In the genomic region with DNA sequence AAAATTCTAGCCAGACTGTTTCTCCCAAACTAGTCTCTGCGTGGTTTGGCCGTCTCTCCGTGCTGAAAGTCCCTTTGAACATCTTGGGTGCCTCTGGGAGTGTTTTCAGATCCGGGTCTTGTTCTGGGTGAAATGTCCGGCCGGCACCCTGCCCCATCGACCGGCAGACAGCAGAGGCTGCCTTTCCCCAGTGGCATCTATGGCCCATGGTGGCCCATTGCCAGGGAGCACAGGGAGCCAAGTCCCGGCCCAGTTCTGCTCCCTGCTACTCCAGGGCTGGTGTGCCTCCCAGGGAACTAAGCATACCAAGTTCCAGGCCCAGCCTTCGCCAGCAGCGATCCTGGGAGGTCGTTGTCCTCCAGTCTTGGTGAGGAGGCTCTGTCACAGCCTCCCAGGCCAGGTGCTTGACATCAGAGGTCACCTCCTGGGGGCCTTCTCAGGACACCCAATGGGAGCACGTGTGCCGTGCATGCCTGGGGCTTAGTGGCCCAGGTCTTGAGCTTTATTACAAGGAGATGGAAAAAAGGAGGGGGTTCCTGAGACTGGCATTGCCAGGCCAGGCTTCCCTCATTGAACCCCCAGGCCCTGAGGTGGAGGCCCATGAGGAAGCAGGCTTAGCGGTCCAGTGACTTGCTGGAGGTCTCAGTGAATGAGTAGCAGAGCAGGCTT, we compare ENCODE assay signal across 3 cellular contexts.
A peak's percentile ranks its signal among the peaks of the same experiment; 100 is the strongest.
TF ChIP-seq lines count a peak whose summit lies in the region.

No MANE protein-coding gene starts in this region.

TF ChIP-seq in HEK293, 187 proteins besides CTCF, POLR2A, EP300 and RAD21:
- TF ChIP-seq ZNF837 (tag by site-specific recombination; IDR thresholded peaks at IDR 0.05), result no peak
- peak; percentile 78 for TF ChIP-seq GLIS1 (tag by site-specific recombination; IDR thresholded peaks at IDR 0.05)
- TF ChIP-seq ZNF747 (tag by site-specific recombination; IDR thresholded peaks at IDR 0.05), result no peak
- peak; percentile 56; the same call in 1 of the 2 replicates for TF ChIP-seq ZNF394 (tag by site-specific recombination; IDR thresholded peaks at IDR 0.05; ENCODE audit: borderline replicate concordance)

TF ChIP-seq in H1, 55 proteins besides CTCF, POLR2A, EP300 and RAD21:
- TF ChIP-seq MAX (IDR thresholded peaks at IDR 0.05) (no peak), KDM5A (IDR thresholded peaks at IDR 0.05; ENCODE audit: low read length) (no peak), YY1 (IDR thresholded peaks at IDR 0.05; ENCODE audit: low read depth, low read length) (no peak), GABPA (IDR thresholded peaks at IDR 0.05; ENCODE audit: borderline replicate concordance, insufficient read depth, low read length) (no peak), SUZ12 (IDR thresholded peaks at IDR 0.05; ENCODE audit: low read length) (no peak), RNF2 (IDR thresholded peaks at IDR 0.05; ENCODE audit: borderline replicate concordance, low read depth, low read length, missing control alignments, poor library complexity, severe bottlenecking) (no peak), SAP30 (IDR thresholded peaks at IDR 0.05; ENCODE audit: insufficient read depth, insufficient replicate concordance, low read length) (no peak), NANOG (IDR thresholded peaks at IDR 0.05; ENCODE audit: insufficient read depth, low read depth, low read length, poor library complexity, severe bottlenecking) (no peak), CEBPB (IDR thresholded peaks at IDR 0.05; ENCODE audit: low read depth, low read length) (no peak), SP2 (IDR thresholded peaks at IDR 0.05; ENCODE audit: low read length) (no peak)

TF ChIP-seq in HepG2, 621 proteins besides CTCF, POLR2A, EP300 and RAD21 (continues in another document):
- 0 out of 2 replicates have a peak, but pooled peaks have one; percentile 38 for TF ChIP-seq ZNF136 (CRISPR knock-in tag; IDR thresholded peaks at IDR 0.05; ENCODE audit: low read depth)
- TF ChIP-seq, protein P1, sequence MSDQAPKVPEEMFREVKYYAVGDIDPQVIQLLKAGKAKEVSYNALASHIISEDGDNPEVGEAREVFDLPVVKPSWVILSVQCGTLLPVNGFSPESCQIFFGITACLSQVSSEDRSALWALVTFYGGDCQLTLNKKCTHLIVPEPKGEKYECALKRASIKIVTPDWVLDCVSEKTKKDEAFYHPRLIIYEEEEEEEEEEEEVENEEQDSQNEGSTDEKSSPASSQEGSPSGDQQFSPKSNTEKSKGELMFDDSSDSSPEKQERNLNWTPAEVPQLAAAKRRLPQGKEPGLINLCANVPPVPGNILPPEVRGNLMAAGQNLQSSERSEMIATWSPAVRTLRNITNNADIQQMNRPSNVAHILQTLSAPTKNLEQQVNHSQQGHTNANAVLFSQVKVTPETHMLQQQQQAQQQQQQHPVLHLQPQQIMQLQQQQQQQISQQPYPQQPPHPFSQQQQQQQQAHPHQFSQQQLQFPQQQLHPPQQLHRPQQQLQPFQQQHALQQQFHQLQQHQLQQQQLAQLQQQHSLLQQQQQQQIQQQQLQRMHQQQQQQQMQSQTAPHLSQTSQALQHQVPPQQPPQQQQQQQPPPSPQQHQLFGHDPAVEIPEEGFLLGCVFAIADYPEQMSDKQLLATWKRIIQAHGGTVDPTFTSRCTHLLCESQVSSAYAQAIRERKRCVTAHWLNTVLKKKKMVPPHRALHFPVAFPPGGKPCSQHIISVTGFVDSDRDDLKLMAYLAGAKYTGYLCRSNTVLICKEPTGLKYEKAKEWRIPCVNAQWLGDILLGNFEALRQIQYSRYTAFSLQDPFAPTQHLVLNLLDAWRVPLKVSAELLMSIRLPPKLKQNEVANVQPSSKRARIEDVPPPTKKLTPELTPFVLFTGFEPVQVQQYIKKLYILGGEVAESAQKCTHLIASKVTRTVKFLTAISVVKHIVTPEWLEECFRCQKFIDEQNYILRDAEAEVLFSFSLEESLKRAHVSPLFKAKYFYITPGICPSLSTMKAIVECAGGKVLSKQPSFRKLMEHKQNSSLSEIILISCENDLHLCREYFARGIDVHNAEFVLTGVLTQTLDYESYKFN (CRISPR knock-in tag; conservative IDR thresholded peaks at IDR 0.05), result no peak
- no peak for TF ChIP-seq HIC2 (CRISPR knock-in tag; IDR thresholded peaks at IDR 0.05; ENCODE audit: low read depth)
- TF ChIP-seq MLLT10 (CRISPR knock-in tag; IDR thresholded peaks at IDR 0.05), result no peak
- TF ChIP-seq ZNF33B (CRISPR knock-in tag; IDR thresholded peaks at IDR 0.05), result no peak
- no peak for TF ChIP-seq FOXK2 (IDR thresholded peaks at IDR 0.05)
- no peak for TF ChIP-seq NFIC (IDR thresholded peaks at IDR 0.05; ENCODE audit: low read length)
- 0 out of 2 replicates have a peak, but pooled peaks have one; percentile 47 for TF ChIP-seq KDM3A (CRISPR knock-in tag; IDR thresholded peaks at IDR 0.05; ENCODE audit: low read depth)
- TF ChIP-seq ZBTB1 (CRISPR knock-in tag; IDR thresholded peaks at IDR 0.05; ENCODE audit: borderline replicate concordance), result no peak
- no peak for TF ChIP-seq ZNF772 (CRISPR knock-in tag; IDR thresholded peaks at IDR 0.05)
- TF ChIP-seq ZZZ3 (CRISPR knock-in tag; IDR thresholded peaks at IDR 0.05; ENCODE audit: borderline replicate concordance), result no peak
- 0 out of 2 replicates have a peak, but pooled peaks have one; percentile 9 for TF ChIP-seq RCOR2 (CRISPR knock-in tag; IDR thresholded peaks at IDR 0.05)
- no peak for TF ChIP-seq MED1 (CRISPR knock-in tag; IDR thresholded peaks at IDR 0.05)
- TF ChIP-seq ZNF205 (CRISPR knock-in tag; IDR thresholded peaks at IDR 0.05), result 0 out of 2 replicates have a peak, but pooled peaks have one; percentile 39
- TF ChIP-seq ZNF446 (CRISPR knock-in tag; IDR thresholded peaks at IDR 0.05), result no peak
- no peak for TF ChIP-seq SMYD3 (CRISPR knock-in tag; IDR thresholded peaks at IDR 0.05)
- TF ChIP-seq HNF1A (IDR thresholded peaks at IDR 0.05; ENCODE audit: low read depth), result no peak
- TF ChIP-seq HNF1A (CRISPR knock-in tag; IDR thresholded peaks at IDR 0.05; ENCODE audit: borderline replicate concordance), result 0 out of 2 replicates have a peak, but pooled peaks have one; percentile 25
- no peak for TF ChIP-seq SCMH1 (CRISPR knock-in tag; IDR thresholded peaks at IDR 0.05; ENCODE audit: borderline replicate concordance)
- TF ChIP-seq ARNT2 (CRISPR knock-in tag; IDR thresholded peaks at IDR 0.05; ENCODE audit: low read depth), result no peak
- no peak for TF ChIP-seq CEBPB (IDR thresholded peaks at IDR 0.05; ENCODE audit: borderline replicate concordance, low read depth, low read length)
- no peak for TF ChIP-seq SNAI1 (CRISPR knock-in tag; IDR thresholded peaks at IDR 0.05; ENCODE audit: borderline replicate concordance)
- TF ChIP-seq SOX5 (CRISPR knock-in tag; IDR thresholded peaks at IDR 0.05; ENCODE audit: borderline replicate concordance), result no peak
- peak; percentile 17; the same call in 1 of the 2 replicates for TF ChIP-seq GMEB1 (CRISPR knock-in tag; IDR thresholded peaks at IDR 0.05; ENCODE audit: borderline replicate concordance)
- no peak for TF ChIP-seq PHF20 (CRISPR knock-in tag; IDR thresholded peaks at IDR 0.05)
- TF ChIP-seq HHEX (CRISPR knock-in tag; IDR thresholded peaks at IDR 0.05), result no peak
- TF ChIP-seq MAX (IDR thresholded peaks at IDR 0.05), result no peak; the same call in 1 of the 2 replicates
- 0 out of 2 replicates have a peak, but pooled peaks have one; percentile 73 for TF ChIP-seq ZNF782 (CRISPR knock-in tag; IDR thresholded peaks at IDR 0.05; ENCODE audit: borderline replicate concordance)
- no peak for TF ChIP-seq ATF1 (CRISPR knock-in tag; IDR thresholded peaks at IDR 0.05)
- TF ChIP-seq MXD1 (CRISPR knock-in tag; IDR thresholded peaks at IDR 0.05), result 0 out of 2 replicates have a peak, but pooled peaks have one; percentile 10
- TF ChIP-seq ZNF713 (CRISPR knock-in tag; IDR thresholded peaks at IDR 0.05), result 0 out of 2 replicates have a peak, but pooled peaks have one; percentile 78
- TF ChIP-seq PLRG1 (conservative IDR thresholded peaks at IDR 0.05), result no peak
- TF ChIP-seq ZNF224 (CRISPR knock-in tag; IDR thresholded peaks at IDR 0.05), result 0 out of 2 replicates have a peak, but pooled peaks have one; percentile 69
- TF ChIP-seq ZSCAN25 (CRISPR knock-in tag; IDR thresholded peaks at IDR 0.05), result no peak
- TF ChIP-seq PLSCR1 (CRISPR knock-in tag; IDR thresholded peaks at IDR 0.05; ENCODE audit: borderline replicate concordance), result no peak
- TF ChIP-seq, protein P2, sequence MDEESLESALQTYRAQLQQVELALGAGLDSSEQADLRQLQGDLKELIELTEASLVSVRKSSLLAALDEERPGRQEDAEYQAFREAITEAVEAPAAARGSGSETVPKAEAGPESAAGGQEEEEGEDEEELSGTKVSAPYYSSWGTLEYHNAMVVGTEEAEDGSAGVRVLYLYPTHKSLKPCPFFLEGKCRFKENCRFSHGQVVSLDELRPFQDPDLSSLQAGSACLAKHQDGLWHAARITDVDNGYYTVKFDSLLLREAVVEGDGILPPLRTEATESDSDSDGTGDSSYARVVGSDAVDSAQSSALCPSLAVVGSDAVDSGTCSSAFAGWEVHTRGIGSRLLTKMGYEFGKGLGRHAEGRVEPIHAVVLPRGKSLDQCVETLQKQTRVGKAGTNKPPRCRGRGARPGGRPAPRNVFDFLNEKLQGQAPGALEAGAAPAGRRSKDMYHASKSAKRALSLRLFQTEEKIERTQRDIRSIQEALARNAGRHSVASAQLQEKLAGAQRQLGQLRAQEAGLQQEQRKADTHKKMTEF (CRISPR knock-in tag; IDR thresholded peaks at IDR 0.05), result 0 out of 2 replicates have a peak, but pooled peaks have one; percentile 2
- peak; percentile 26 for TF ChIP-seq TEAD3 (CRISPR knock-in tag; optimal IDR thresholded peaks at IDR 0.05; ENCODE audit: borderline replicate concordance)
- no peak for TF ChIP-seq ZNF3 (CRISPR knock-in tag; IDR thresholded peaks at IDR 0.05)
- no peak for TF ChIP-seq ZNF552 (CRISPR knock-in tag; IDR thresholded peaks at IDR 0.05; ENCODE audit: borderline replicate concordance)
- TF ChIP-seq RAD51 (IDR thresholded peaks at IDR 0.05; ENCODE audit: borderline replicate concordance), result no peak
- 0 out of 2 replicates have a peak, but pooled peaks have one; percentile 2 for TF ChIP-seq ZNF724P (CRISPR knock-in tag; IDR thresholded peaks at IDR 0.05; ENCODE audit: borderline replicate concordance)
